In the genomic region with DNA sequence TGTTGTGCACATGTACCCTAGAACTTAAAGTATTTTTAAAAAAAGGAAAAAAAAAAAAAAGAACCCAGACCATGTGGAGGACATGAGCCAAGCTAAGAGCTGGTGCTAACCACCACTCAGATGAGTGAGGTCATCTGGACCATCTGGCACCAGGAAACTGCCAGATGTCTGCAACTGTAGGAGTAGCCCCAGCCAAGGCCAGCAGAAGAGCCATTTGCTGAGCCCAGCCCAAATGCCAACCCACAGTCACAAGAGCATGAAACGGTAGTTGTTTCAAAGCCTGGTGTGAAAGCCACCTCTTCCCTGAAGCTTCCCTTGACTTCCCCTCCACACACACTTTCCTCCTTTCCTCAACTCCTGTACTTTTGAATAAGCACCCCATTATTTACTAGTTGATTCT, we compare ENCODE assay signal across 30 cellular contexts.
"Had no signal": no experiment of that assay in that cellular context is flagged by ENCODE, and none has a peak within 500 bp of the region (broad histone marks: within the 10 kb centered on the region; RNA-seq: fewer than 3 reads in every experiment).

No MANE protein-coding gene starts in this region.

- H3K4me1 ChIP-seq: SJCRH30 had no signal

- H3K27me3 Mint-ChIP-seq: activated CD4-positive, alpha-beta memory T cell treated with anti-CD3 and anti-CD28 coated beads, Interleukin-2, amount 10 ng/mL, durations not matched to agents 7 days and 5 days; activated CD8-positive, alpha-beta memory T cell treated with anti-CD3 and anti-CD28 coated beads, Interleukin-2, amount 10 ng/mL, durations not matched to agents 7 days and 5 days; activated naive CD4-positive, alpha-beta T cell treated with anti-CD3 and anti-CD28 coated beads, Interleukin-2, amount 10 ng/mL, durations not matched to agents 7 days and 5 days had no signal

- H3K4me3 ChIP-seq: SJCRH30, SK-N-MC had no signal

- H3K27me3 ChIP-seq: SJCRH30 had no signal

- DNase-seq: activated CD4-positive, alpha-beta memory T cell treated with anti-CD3 and anti-CD28 coated beads, Interleukin-2, amount 10 ng/mL, durations not matched to agents 7 days and 5 days; activated CD4-positive, alpha-beta T cell treated with anti-CD3 and anti-CD28 coated beads for 1 hour; activated CD4-positive, alpha-beta T cell treated with anti-CD3 and anti-CD28 coated beads for 48 hours; activated CD4-positive, CD25-positive, alpha-beta regulatory T cell; activated CD8-positive, alpha-beta memory T cell treated with anti-CD3 and anti-CD28 coated beads for 24 hours; activated CD8-positive, alpha-beta memory T cell treated with anti-CD3 and anti-CD28 coated beads, Interleukin-2, amount 10 ng/mL, durations not matched to agents 7 days and 5 days; activated CD8-positive, alpha-beta memory T cell treated with anti-CD3 and anti-CD28 coated beads, Interleukin-2, amount 50 U/mL, for 48 hours; activated naive CD4-positive, alpha-beta T cell treated with anti-CD3 and anti-CD28 coated beads, Interleukin-2, amount 10 ng/mL, durations not matched to agents 7 days and 5 days; activated naive CD8-positive, alpha-beta T cell treated with anti-CD3 and anti-CD28 coated beads, Interleukin-2, amount 50 U/mL, for 24 hours; activated T-cell treated with anti-CD3 and anti-CD28 coated beads, Interleukin-2, amount 50 U/mL, for 72 hours; anterior cingulate cortex; caudate nucleus; Karpas-422; NCI-H1105; NCI-H1417 treated with DMSO at 0.1 percent for 48 hours; NCI-H187 treated with DMSO at 0.1 percent for 48 hours; NCI-H2081; NCI-H345; NCI-H524 treated with DMSO at 0.1 percent for 48 hours; NCI-H748 treated with DMSO at 0.1 percent for 48 hours; OCI-M1; SHP77; SJCRH30; T1000 had no signal

- H3K27ac ChIP-seq: SJCRH30, SK-N-MC, WERI-Rb-1 had no signal

- H3K27ac Mint-ChIP-seq: activated CD4-positive, alpha-beta memory T cell treated with anti-CD3 and anti-CD28 coated beads, Interleukin-2, amount 10 ng/mL, durations not matched to agents 7 days and 5 days; activated CD8-positive, alpha-beta memory T cell treated with anti-CD3 and anti-CD28 coated beads, Interleukin-2, amount 10 ng/mL, durations not matched to agents 7 days and 5 days; activated naive CD4-positive, alpha-beta T cell treated with anti-CD3 and anti-CD28 coated beads, Interleukin-2, amount 10 ng/mL, durations not matched to agents 7 days and 5 days; activated naive CD8-positive, alpha-beta T cell; activated naive CD8-positive, alpha-beta T cell treated with anti-CD3 and anti-CD28 coated beads, Interleukin-2, amount 50 U/mL, for 24 hours; activated T-cell treated with anti-CD3 and anti-CD28 coated beads, Interleukin-2, amount 50 U/mL, for 72 hours; activated T-helper 17 cell treated with anti-CD3 and anti-CD28 coated beads, Interleukin-2, amount 50 U/mL, for 72 hours had no signal

- H3K4me3 Mint-ChIP-seq: activated CD4-positive, alpha-beta memory T cell treated with anti-CD3 and anti-CD28 coated beads, Interleukin-2, amount 10 ng/mL, durations not matched to agents 7 days and 5 days; activated CD8-positive, alpha-beta memory T cell treated with anti-CD3 and anti-CD28 coated beads, Interleukin-2, amount 10 ng/mL, durations not matched to agents 7 days and 5 days; activated naive CD4-positive, alpha-beta T cell treated with anti-CD3 and anti-CD28 coated beads, Interleukin-2, amount 10 ng/mL, durations not matched to agents 7 days and 5 days; activated naive CD8-positive, alpha-beta T cell; activated naive CD8-positive, alpha-beta T cell treated with anti-CD3 and anti-CD28 coated beads, Interleukin-2, amount 50 U/mL, for 24 hours; activated T-cell treated with anti-CD3 and anti-CD28 coated beads, Interleukin-2, amount 50 U/mL, for 72 hours; activated T-helper 17 cell treated with anti-CD3 and anti-CD28 coated beads, Interleukin-2, amount 50 U/mL, for 72 hours; brain had no signal

- H3K36me3 Mint-ChIP-seq: activated naive CD4-positive, alpha-beta T cell treated with anti-CD3 and anti-CD28 coated beads, Interleukin-2, amount 10 ng/mL, durations not matched to agents 7 days and 5 days; brain had no signal

- H3K36me3 ChIP-seq: SJCRH30, WERI-Rb-1 had no signal

- ATAC-seq: activated CD8-positive, alpha-beta memory T cell treated with anti-CD3 and anti-CD28 coated beads, Interleukin-2, amount 10 ng/mL, durations not matched to agents 7 days and 5 days; activated naive CD8-positive, alpha-beta T cell treated with anti-CD3 and anti-CD28 coated beads, Interleukin-2, amount 50 U/mL, for 24 hours; activated T-cell treated with anti-CD3 and anti-CD28 coated beads, Interleukin-2, amount 50 U/mL, for 72 hours; activated T-helper 17 cell treated with anti-CD3 and anti-CD28 coated beads, Interleukin-2, amount 50 U/mL, for 72 hours had no signal

- FAIRE-seq: bronchial epithelial cell had no signal

- H3K4me1 Mint-ChIP-seq: activated CD4-positive, alpha-beta memory T cell treated with anti-CD3 and anti-CD28 coated beads, Interleukin-2, amount 10 ng/mL, durations not matched to agents 7 days and 5 days; activated CD8-positive, alpha-beta memory T cell treated with anti-CD3 and anti-CD28 coated beads, Interleukin-2, amount 10 ng/mL, durations not matched to agents 7 days and 5 days; activated naive CD4-positive, alpha-beta T cell treated with anti-CD3 and anti-CD28 coated beads, Interleukin-2, amount 10 ng/mL, durations not matched to agents 7 days and 5 days; activated naive CD8-positive, alpha-beta T cell treated with anti-CD3 and anti-CD28 coated beads, Interleukin-2, amount 50 U/mL, for 24 hours; activated T-helper 17 cell treated with anti-CD3 and anti-CD28 coated beads, Interleukin-2, amount 50 U/mL, for 72 hours; brain had no signal
